ENCODE assay signal across 21 cellular contexts in the genomic region with DNA sequence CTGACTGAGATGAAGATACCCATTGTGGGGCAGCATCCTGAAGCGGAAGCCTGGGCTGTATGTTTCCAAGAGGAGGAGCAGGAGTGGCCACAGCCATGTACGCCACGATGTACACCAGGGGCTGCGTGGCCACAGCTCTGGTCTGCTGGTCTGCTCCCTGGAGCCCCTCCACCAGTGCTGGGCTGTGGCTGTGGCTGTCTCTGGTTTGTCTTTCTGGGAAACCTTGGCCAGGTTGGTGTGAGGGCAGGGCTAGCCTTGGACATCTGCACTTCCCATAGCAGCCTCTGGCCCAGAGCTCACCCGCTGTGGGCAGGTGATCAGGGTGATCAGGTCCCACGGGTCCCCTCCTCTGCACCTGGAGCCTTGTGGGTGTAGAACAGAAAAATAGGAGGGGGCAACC. TPM values are rescaled to one million over a fixed set of nuclear protein-coding genes. Genes with fewer than 3 reads are reported as not detected.
DNase-seq lines count a peak whose midpoint lies in the region; ATAC-seq and TF ChIP-seq lines count a peak whose summit lies in the region.
"Had no signal": no experiment of that assay in that cellular context is flagged by ENCODE, and none has a peak within 500 bp of the region (broad histone marks: within the 10 kb centered on the region; RNA-seq: fewer than 3 reads in every experiment).

No MANE protein-coding gene starts in this region.

- TF ChIP-seq CTCF in endothelial cell (IDR thresholded peaks at IDR 0.05; ENCODE audit: unreplicated experiment), result no peak
- no peak for TF ChIP-seq CTCF in testis (IDR thresholded peaks at IDR 0.05)

- WGBS in testis, 2 donors, result 87 to 90% methylated on average over 6 of the region's 6 CpGs

- DNase-seq in Right ventricle myocardium superior (peak; percentile 36), cardiac septum (ENCODE audit: low spot score) (no peak), endothelial cell (ENCODE audit: low spot score) (no peak), NCI-H510A (lab: John Stamatoyannopoulos, UW) (no peak), dedifferentiated amniotic fluid mesenchymal stem cell (ENCODE audit: extremely low spot score) (no peak), testis (no peak)
- DNase-seq in stimulated activated effector memory CD8-positive, alpha-beta T cell treated with anti-CD3 and anti-CD28 coated beads, Interleukin-12 subunit alpha, Interleukin-12 subunit beta, amount 100 ng/mL, for 72 hours (ENCODE audit: low spot score in 2 of 2), result no peak
- DNase-seq: activated CD8-positive, alpha-beta memory T cell treated with anti-CD3 and anti-CD28 coated beads, Interleukin-2, amount 50 U/mL, for 4 hours; Karpas-422; NCI-H1105; NCI-H2171; SJCRH30 had no signal

- peak overlapping the region in 1 of 3 donors; percentile 94 for H3K27ac Mint-ChIP-seq in IgD-negative memory B cell
- H3K27ac Mint-ChIP-seq in endothelial cell (ENCODE audit: unreplicated experiment), result peak overlapping the region; percentile 61
- peak overlapping the region; percentile 63 for H3K27ac Mint-ChIP-seq in stimulated activated effector memory CD8-positive, alpha-beta T cell treated with anti-CD3 and anti-CD28 coated beads, Interleukin-12 subunit alpha, Interleukin-12 subunit beta, amount 100 ng/mL, for 72 hours

- no peaks in the 10 kb centered on the region for H3K27me3 Mint-ChIP-seq in IgD-negative memory B cell
- peaks cover 19% of the 10 kb centered on the region for H3K27me3 Mint-ChIP-seq in endothelial cell (ENCODE audit: unreplicated experiment)

- ATAC-seq in Right ventricle myocardium superior (ENCODE audit: poor library complexity), result no peak
- no peak for ATAC-seq in stimulated activated effector memory CD8-positive, alpha-beta T cell treated with anti-CD3 and anti-CD28 coated beads, Interleukin-12 subunit alpha, Interleukin-12 subunit beta, amount 100 ng/mL, for 72 hours
- ATAC-seq: activated CD4-positive, CD25-positive, alpha-beta regulatory T cell treated with anti-CD3 and anti-CD28 coated beads, Interleukin-2, amount 50 U/mL, for 24 hours; gastroesophageal sphincter; left lung; mucosa of descending colon; pancreas had no signal

- H3K9me3 ChIP-seq in testis, result no peaks in the 10 kb centered on the region
- H3K9me3 ChIP-seq: gastroesophageal sphincter, HAP-1, left lung, mucosa of descending colon, pancreas, SJCRH30, vagina had no signal

- H3K4me3 Mint-ChIP-seq in IgD-negative memory B cell (peak overlapping the region in 3 of 4 donors; percentile 55 to 92 (median 82)), endothelial cell (ENCODE audit: unreplicated experiment) (peak overlapping the region; percentile 91)
- H3K4me3 Mint-ChIP-seq in stimulated activated effector memory CD8-positive, alpha-beta T cell treated with anti-CD3 and anti-CD28 coated beads, Interleukin-12 subunit alpha, Interleukin-12 subunit beta, amount 100 ng/mL, for 72 hours, result peak overlapping the region; percentile 66

- intact Hi-C loops in Right ventricle myocardium superior (cut with DNase I) (loop anchor here (5.0 kb wide), 1 partner anchor 49 kb away; no protein-coding TSS in a partner anchor), cardiac septum (cut with DNase I) (no loop called here), testis (cut with DNase I; ENCODE audit: low total_unique reads) (no loop called here)

- H3K36me3 ChIP-seq in testis (ENCODE audit: low read depth, missing control alignments), result no peaks in the 10 kb centered on the region
- H3K36me3 ChIP-seq: pancreas, SJCRH30 had no signal

- peaks cover 19% of the 10 kb centered on the region for H3K4me1 ChIP-seq in testis

- no peaks in the 10 kb centered on the region for H3K36me3 Mint-ChIP-seq in IgD-negative memory B cell
- peaks cover 17% of the 10 kb centered on the region for H3K36me3 Mint-ChIP-seq in endothelial cell (ENCODE audit: low read depth, unreplicated experiment)
- H3K36me3 Mint-ChIP-seq in stimulated activated effector memory CD8-positive, alpha-beta T cell treated with anti-CD3 and anti-CD28 coated beads, Interleukin-12 subunit alpha, Interleukin-12 subunit beta, amount 100 ng/mL, for 72 hours, result peaks cover 36% of the 10 kb centered on the region

- TF ChIP-seq POLR2A in testis (IDR thresholded peaks at IDR 0.05), result no peak

- no peak overlapping the region for H3K27ac ChIP-seq in testis
- H3K27ac ChIP-seq: gastroesophageal sphincter, left lung, pancreas, SJCRH30, vagina had no signal

- H3K4me3 ChIP-seq in testis, result no peak overlapping the region
- H3K4me3 ChIP-seq: gastroesophageal sphincter, HAP-1, left lung, mucosa of descending colon, SJCRH30, vagina had no signal

- H3K9me3 Mint-ChIP-seq in IgD-negative memory B cell (no peaks in the 10 kb centered on the region), endothelial cell (ENCODE audit: unreplicated experiment) (no peaks in the 10 kb centered on the region)
- no peaks in the 10 kb centered on the region for H3K9me3 Mint-ChIP-seq in stimulated activated effector memory CD8-positive, alpha-beta T cell treated with anti-CD3 and anti-CD28 coated beads, Interleukin-12 subunit alpha, Interleukin-12 subunit beta, amount 100 ng/mL, for 72 hours

- H3K27me3 ChIP-seq in testis, result no peaks in the 10 kb centered on the region
- H3K27me3 ChIP-seq: gastroesophageal sphincter, left lung, pancreas, SJCRH30, vagina had no signal

- H3K4me1 Mint-ChIP-seq in IgD-negative memory B cell, result peaks cover 6 to 15% (median 15%) of the 10 kb centered on the region in 3 donors
- peaks cover 25% of the 10 kb centered on the region for H3K4me1 Mint-ChIP-seq in endothelial cell (ENCODE audit: unreplicated experiment)
- H3K4me1 Mint-ChIP-seq in stimulated activated effector memory CD8-positive, alpha-beta T cell treated with anti-CD3 and anti-CD28 coated beads, Interleukin-12 subunit alpha, Interleukin-12 subunit beta, amount 100 ng/mL, for 72 hours, result peaks cover 19% of the 10 kb centered on the region

RNA-seq across cellular contexts. Expression of a gene that starts 2.6 kb away (rescaled TPM):
- total RNA-seq in Right ventricle myocardium superior (110 TPM), cardiac septum (82.4 TPM), endothelial cell (ENCODE audit: unreplicated experiment) (84.4 TPM), testis (100 to 1,000 TPM; 154 to 172 TPM)
- polyA plus RNA-seq in IgD-negative memory B cell (22.4 TPM), testis (ENCODE audit: insufficient read depth, low read depth, low replicate concordance) (38.7 TPM)

RNA-seq across cellular contexts. Expression of a gene that starts 14.0 kb away (rescaled TPM):
- total RNA-seq in Right ventricle myocardium superior (25.1 TPM), cardiac septum (60.2 TPM), endothelial cell (ENCODE audit: unreplicated experiment) (26.7 TPM), testis (10 to 100 TPM; 49.0 to 50.2 TPM)
- polyA plus RNA-seq in IgD-negative memory B cell (0.93 TPM), testis (ENCODE audit: insufficient read depth, low read depth, low replicate concordance) (13.1 TPM)

RNA-seq across cellular contexts. Expression of a gene that starts 18.0 kb away (rescaled TPM):
- total RNA-seq in Right ventricle myocardium superior (2.0 TPM), cardiac septum (1.7 TPM), endothelial cell (ENCODE audit: unreplicated experiment) (11.6 TPM), testis (10 to 100 TPM; 36.8 to 54.0 TPM)
- polyA plus RNA-seq in IgD-negative memory B cell (not detected), testis (ENCODE audit: insufficient read depth, low read depth, low replicate concordance) (15.5 TPM)
- total RNA-seq: HT-29 had no signal

RNA-seq across cellular contexts. Expression of a gene that starts 40.9 kb away (rescaled TPM):
- total RNA-seq in Right ventricle myocardium superior, result 23.6 TPM
- total RNA-seq in cardiac septum, result 30.4 TPM
- polyA plus RNA-seq in IgD-negative memory B cell, result 19.9 TPM
- total RNA-seq in endothelial cell (ENCODE audit: unreplicated experiment), result 71.0 TPM
- total RNA-seq in testis, result 10 to 100 TPM; 48.1 to 56.0 TPM
- 57.7 TPM for polyA plus RNA-seq in testis (ENCODE audit: insufficient read depth, low read depth, low replicate concordance)

RNA-seq across cellular contexts. Expression of a gene that starts 43.3 kb away (rescaled TPM):
- total RNA-seq in Right ventricle myocardium superior, result 106 TPM
- total RNA-seq in cardiac septum, result 90.7 TPM
- polyA plus RNA-seq in IgD-negative memory B cell, result 176 TPM
- total RNA-seq in endothelial cell (ENCODE audit: unreplicated experiment), result 114 TPM
- 100 to 1,000 TPM; 146 to 158 TPM for total RNA-seq in testis
- 67.0 TPM for polyA plus RNA-seq in testis (ENCODE audit: insufficient read depth, low read depth, low replicate concordance)
